Comparison of ENCODE assay signal across 3 cellular contexts in the genomic region with DNA sequence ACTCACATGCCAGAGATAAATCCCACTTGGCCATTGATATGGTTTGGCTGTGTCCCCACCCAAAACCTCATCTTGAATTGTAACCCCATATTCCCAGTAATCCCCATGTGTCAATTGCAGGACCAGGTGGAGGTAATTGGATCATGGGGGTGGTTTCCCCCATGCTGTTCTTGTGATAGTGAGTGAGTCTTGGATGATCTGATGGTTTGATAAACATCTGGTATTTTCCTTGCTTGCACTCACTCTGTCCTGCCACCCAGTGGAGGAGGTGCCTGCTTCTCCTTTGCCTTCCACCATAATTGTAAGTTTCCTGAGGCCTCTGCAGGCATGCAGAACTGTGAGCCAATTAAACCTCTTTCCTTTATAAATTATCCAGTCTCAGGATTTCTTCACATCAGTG. TPM values are rescaled to one million over a fixed set of nuclear protein-coding genes. Genes with fewer than 3 reads are reported as not detected.
"Had no signal": no experiment of that assay in that cellular context is flagged by ENCODE, and none has a peak within 500 bp of the region (broad histone marks: within the 10 kb centered on the region; RNA-seq: fewer than 3 reads in every experiment).

No MANE protein-coding gene starts in this region.

RNA-seq across cellular contexts. Expression of gene B3GAT2, which starts 50.4 kb away (rescaled TPM):
- total RNA-seq: activated T-cell treated with anti-CD3 and anti-CD28 coated beads, Interleukin-2, amount 50 U/mL, for 72 hours; activated T-helper 2 cell treated with anti-CD3 and anti-CD28 coated beads, Interferon-gamma antibody, Interleukin-2, Interleukin-4, amounts not matched to agents 10 μg/mL and 5 μg/mL and 100 μg/mL, durations not matched to agents 14 hours and 24 hours and 36 hours; T-cell had no signal
